Comparison of ENCODE assay signal across 1 cellular context in genomic region chr2:208265807-208266640, GRCh38.
TF ChIP-seq lines count a peak whose summit lies in the region.

A gene with protein sequence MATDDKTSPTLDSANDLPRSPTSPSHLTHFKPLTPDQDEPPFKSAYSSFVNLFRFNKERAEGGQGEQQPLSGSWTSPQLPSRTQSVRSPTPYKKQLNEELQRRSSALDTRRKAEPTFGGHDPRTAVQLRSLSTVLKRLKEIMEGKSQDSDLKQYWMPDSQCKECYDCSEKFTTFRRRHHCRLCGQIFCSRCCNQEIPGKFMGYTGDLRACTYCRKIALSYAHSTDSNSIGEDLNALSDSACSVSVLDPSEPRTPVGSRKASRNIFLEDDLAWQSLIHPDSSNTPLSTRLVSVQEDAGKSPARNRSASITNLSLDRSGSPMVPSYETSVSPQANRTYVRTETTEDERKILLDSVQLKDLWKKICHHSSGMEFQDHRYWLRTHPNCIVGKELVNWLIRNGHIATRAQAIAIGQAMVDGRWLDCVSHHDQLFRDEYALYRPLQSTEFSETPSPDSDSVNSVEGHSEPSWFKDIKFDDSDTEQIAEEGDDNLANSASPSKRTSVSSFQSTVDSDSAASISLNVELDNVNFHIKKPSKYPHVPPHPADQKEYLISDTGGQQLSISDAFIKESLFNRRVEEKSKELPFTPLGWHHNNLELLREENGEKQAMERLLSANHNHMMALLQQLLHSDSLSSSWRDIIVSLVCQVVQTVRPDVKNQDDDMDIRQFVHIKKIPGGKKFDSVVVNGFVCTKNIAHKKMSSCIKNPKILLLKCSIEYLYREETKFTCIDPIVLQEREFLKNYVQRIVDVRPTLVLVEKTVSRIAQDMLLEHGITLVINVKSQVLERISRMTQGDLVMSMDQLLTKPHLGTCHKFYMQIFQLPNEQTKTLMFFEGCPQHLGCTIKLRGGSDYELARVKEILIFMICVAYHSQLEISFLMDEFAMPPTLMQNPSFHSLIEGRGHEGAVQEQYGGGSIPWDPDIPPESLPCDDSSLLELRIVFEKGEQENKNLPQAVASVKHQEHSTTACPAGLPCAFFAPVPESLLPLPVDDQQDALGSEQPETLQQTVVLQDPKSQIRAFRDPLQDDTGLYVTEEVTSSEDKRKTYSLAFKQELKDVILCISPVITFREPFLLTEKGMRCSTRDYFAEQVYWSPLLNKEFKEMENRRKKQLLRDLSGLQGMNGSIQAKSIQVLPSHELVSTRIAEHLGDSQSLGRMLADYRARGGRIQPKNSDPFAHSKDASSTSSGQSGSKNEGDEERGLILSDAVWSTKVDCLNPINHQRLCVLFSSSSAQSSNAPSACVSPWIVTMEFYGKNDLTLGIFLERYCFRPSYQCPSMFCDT (N-terminal part only) (plus strand): TSS chr2:208266255. CDS start chr2:208271520, 5,265 bp downstream.

TF ChIP-seq in HepG2, 621 proteins besides CTCF, POLR2A, EP300 and RAD21 (continued from another document and continues in another):
- peak; percentile 63; the same call in 1 of the 2 replicates for TF ChIP-seq ZNF362 (CRISPR knock-in tag; IDR thresholded peaks at IDR 0.05; ENCODE audit: borderline replicate concordance)
- TF ChIP-seq THAP11 (CRISPR knock-in tag; IDR thresholded peaks at IDR 0.05), result peak; percentile 91
- TF ChIP-seq ZNF75D (CRISPR knock-in tag; IDR thresholded peaks at IDR 0.05; ENCODE audit: borderline replicate concordance), result no peak
- peak; percentile 80; the same call in 1 of the 2 replicates for TF ChIP-seq ZNF775 (CRISPR knock-in tag; IDR thresholded peaks at IDR 0.05; ENCODE audit: borderline replicate concordance)
- no peak; the same call in 1 of the 2 replicates for TF ChIP-seq SAFB2 (CRISPR knock-in tag; IDR thresholded peaks at IDR 0.05; ENCODE audit: borderline replicate concordance, low read depth)
- TF ChIP-seq TCF7L2 (IDR thresholded peaks at IDR 0.05; ENCODE audit: low read depth, low read length), result no peak
- TF ChIP-seq GATA4 (IDR thresholded peaks at IDR 0.05; ENCODE audit: borderline replicate concordance, low read depth), result no peak
- peak; percentile 49; the same call in 1 of the 2 replicates for TF ChIP-seq ZSCAN30 (CRISPR knock-in tag; IDR thresholded peaks at IDR 0.05)
- peak; percentile 97 for TF ChIP-seq ARNTL (CRISPR knock-in tag; IDR thresholded peaks at IDR 0.05)
- TF ChIP-seq GABPA (IDR thresholded peaks at IDR 0.05; ENCODE audit: low read depth, low read length), result peak; percentile 66
- TF ChIP-seq GABPA (CRISPR knock-in tag; IDR thresholded peaks at IDR 0.05; ENCODE audit: low read depth), result peak; percentile 85
- peak; percentile 61 for TF ChIP-seq POLR2AphosphoS5 (IDR thresholded peaks at IDR 0.05; ENCODE audit: low read depth, low read length)
- TF ChIP-seq, protein P1, sequence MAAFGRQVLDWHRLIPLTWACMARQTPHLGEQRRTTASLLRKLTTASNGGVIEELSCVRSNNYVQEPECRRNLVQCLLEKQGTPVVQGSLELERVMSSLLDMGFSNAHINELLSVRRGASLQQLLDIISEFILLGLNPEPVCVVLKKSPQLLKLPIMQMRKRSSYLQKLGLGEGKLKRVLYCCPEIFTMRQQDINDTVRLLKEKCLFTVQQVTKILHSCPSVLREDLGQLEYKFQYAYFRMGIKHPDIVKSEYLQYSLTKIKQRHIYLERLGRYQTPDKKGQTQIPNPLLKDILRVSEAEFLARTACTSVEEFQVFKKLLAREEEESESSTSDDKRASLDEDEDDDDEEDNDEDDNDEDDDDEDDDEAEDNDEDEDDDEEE (CRISPR knock-in tag; IDR thresholded peaks at IDR 0.05), result peak; percentile 47; the same call in 1 of the 2 replicates
- TF ChIP-seq ZNF7 (CRISPR knock-in tag; IDR thresholded peaks at IDR 0.05), result no peak; the same call in 1 of the 2 replicates
- TF ChIP-seq TRIM22 (IDR thresholded peaks at IDR 0.05), result no peak
- TF ChIP-seq MXI1 (IDR thresholded peaks at IDR 0.05; ENCODE audit: borderline replicate concordance, low read depth, low read length), result peak; percentile 78; the same call in 2 of the 3 replicates
- TF ChIP-seq FOSL2 (CRISPR knock-in tag; IDR thresholded peaks at IDR 0.05), result peak; percentile 63
- TF ChIP-seq ZNF563 (CRISPR knock-in tag; IDR thresholded peaks at IDR 0.05), result peak; percentile 80
- TF ChIP-seq, protein P2, sequence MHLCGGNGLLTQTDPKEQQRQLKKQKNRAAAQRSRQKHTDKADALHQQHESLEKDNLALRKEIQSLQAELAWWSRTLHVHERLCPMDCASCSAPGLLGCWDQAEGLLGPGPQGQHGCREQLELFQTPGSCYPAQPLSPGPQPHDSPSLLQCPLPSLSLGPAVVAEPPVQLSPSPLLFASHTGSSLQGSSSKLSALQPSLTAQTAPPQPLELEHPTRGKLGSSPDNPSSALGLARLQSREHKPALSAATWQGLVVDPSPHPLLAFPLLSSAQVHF (CRISPR knock-in tag; IDR thresholded peaks at IDR 0.05), result peak; percentile 38; the same call in 1 of the 2 replicates
- peak; percentile 10; the same call in 1 of the 2 replicates for TF ChIP-seq TBP (CRISPR knock-in tag; IDR thresholded peaks at IDR 0.05)
- no peak for TF ChIP-seq ZFP62 (CRISPR knock-in tag; IDR thresholded peaks at IDR 0.05)
- no peak for TF ChIP-seq ZNF572 (CRISPR knock-in tag; IDR thresholded peaks at IDR 0.05)
- TF ChIP-seq ZNF33B (CRISPR knock-in tag; IDR thresholded peaks at IDR 0.05), result peak; percentile 52; the same call in 1 of the 2 replicates
- peak; percentile 88 for TF ChIP-seq ZNF329 (CRISPR knock-in tag; IDR thresholded peaks at IDR 0.05; ENCODE audit: low read depth)
- TF ChIP-seq BORCS8-MEF2B (CRISPR knock-in tag; IDR thresholded peaks at IDR 0.05), result peak; percentile 97
- TF ChIP-seq, protein P3, sequence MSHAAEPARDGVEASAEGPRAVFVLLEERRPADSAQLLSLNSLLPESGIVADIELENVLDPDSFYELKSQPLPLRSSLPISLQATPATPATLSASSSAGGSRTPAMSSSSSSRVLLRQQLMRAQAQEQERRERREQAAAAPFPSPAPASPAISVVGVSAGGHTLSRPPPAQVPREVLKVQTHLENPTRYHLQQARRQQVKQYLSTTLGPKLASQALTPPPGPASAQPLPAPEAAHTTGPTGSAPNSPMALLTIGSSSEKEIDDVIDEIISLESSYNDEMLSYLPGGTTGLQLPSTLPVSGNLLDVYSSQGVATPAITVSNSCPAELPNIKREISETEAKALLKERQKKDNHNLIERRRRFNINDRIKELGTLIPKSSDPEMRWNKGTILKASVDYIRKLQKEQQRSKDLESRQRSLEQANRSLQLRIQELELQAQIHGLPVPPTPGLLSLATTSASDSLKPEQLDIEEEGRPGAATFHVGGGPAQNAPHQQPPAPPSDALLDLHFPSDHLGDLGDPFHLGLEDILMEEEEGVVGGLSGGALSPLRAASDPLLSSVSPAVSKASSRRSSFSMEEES (CRISPR knock-in tag; IDR thresholded peaks at IDR 0.05), result peak; percentile 97
- TF ChIP-seq YEATS4 (CRISPR knock-in tag; IDR thresholded peaks at IDR 0.05; ENCODE audit: borderline replicate concordance), result peak; percentile 94
- no peak for TF ChIP-seq PLRG1 (conservative IDR thresholded peaks at IDR 0.05)
- TF ChIP-seq, protein P4, sequence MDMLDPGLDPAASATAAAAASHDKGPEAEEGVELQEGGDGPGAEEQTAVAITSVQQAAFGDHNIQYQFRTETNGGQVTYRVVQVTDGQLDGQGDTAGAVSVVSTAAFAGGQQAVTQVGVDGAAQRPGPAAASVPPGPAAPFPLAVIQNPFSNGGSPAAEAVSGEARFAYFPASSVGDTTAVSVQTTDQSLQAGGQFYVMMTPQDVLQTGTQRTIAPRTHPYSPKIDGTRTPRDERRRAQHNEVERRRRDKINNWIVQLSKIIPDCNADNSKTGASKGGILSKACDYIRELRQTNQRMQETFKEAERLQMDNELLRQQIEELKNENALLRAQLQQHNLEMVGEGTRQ (IDR thresholded peaks at IDR 0.05; ENCODE audit: low read depth, low read length), result peak; percentile 17; the same call in 1 of the 2 replicates
- TF ChIP-seq, protein P4 (CRISPR knock-in tag; IDR thresholded peaks at IDR 0.05; ENCODE audit: borderline replicate concordance), result peak; percentile 80
- TF ChIP-seq, protein P5, sequence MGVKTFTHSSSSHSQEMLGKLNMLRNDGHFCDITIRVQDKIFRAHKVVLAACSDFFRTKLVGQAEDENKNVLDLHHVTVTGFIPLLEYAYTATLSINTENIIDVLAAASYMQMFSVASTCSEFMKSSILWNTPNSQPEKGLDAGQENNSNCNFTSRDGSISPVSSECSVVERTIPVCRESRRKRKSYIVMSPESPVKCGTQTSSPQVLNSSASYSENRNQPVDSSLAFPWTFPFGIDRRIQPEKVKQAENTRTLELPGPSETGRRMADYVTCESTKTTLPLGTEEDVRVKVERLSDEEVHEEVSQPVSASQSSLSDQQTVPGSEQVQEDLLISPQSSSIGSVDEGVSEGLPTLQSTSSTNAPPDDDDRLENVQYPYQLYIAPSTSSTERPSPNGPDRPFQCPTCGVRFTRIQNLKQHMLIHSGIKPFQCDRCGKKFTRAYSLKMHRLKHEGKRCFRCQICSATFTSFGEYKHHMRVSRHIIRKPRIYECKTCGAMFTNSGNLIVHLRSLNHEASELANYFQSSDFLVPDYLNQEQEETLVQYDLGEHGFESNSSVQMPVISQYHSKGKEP (CRISPR knock-in tag; IDR thresholded peaks at IDR 0.05), result no peak; the same call in 1 of the 2 replicates
- TF ChIP-seq SRSF1 (optimal IDR thresholded peaks at IDR 0.05; ENCODE audit: low read depth, low read length), result peak; percentile 87
- TF ChIP-seq ZFAT (CRISPR knock-in tag; conservative IDR thresholded peaks at IDR 0.05), result no peak
- peak; percentile 84; the same call in 1 of the 2 replicates for TF ChIP-seq BRF2 (CRISPR knock-in tag; IDR thresholded peaks at IDR 0.05)
- peak; percentile 85 for TF ChIP-seq RXRB (CRISPR knock-in tag; IDR thresholded peaks at IDR 0.05; ENCODE audit: borderline replicate concordance)
- TF ChIP-seq TP53 (CRISPR knock-in tag; conservative IDR thresholded peaks at IDR 0.05), result no peak; the same call in 1 of the 2 replicates
- TF ChIP-seq PBX3 (CRISPR knock-in tag; IDR thresholded peaks at IDR 0.05; ENCODE audit: borderline replicate concordance), result no peak
- TF ChIP-seq PITX1 (CRISPR knock-in tag; IDR thresholded peaks at IDR 0.05), result peak; percentile 94
- TF ChIP-seq GTF3A (CRISPR knock-in tag; conservative IDR thresholded peaks at IDR 0.05), result peak; percentile 96
- peak; percentile 61 for TF ChIP-seq HES4 (CRISPR knock-in tag; IDR thresholded peaks at IDR 0.05; ENCODE audit: borderline replicate concordance)
- TF ChIP-seq ZNF772 (CRISPR knock-in tag; IDR thresholded peaks at IDR 0.05), result peak; percentile 89
- peak; percentile 98 for TF ChIP-seq ASH2L (IDR thresholded peaks at IDR 0.05; ENCODE audit: insufficient read length, low read depth, low read length)
- no peak for TF ChIP-seq ZUFSP (CRISPR knock-in tag; IDR thresholded peaks at IDR 0.05; ENCODE audit: borderline replicate concordance)
- peak; percentile 89 for TF ChIP-seq ATF1 (CRISPR knock-in tag; IDR thresholded peaks at IDR 0.05)
- no peak; the same call in 1 of the 2 replicates for TF ChIP-seq ZNF776 (CRISPR knock-in tag; IDR thresholded peaks at IDR 0.05)
- TF ChIP-seq NFE2 (CRISPR knock-in tag; IDR thresholded peaks at IDR 0.05), result no peak
